In the genomic region with DNA sequence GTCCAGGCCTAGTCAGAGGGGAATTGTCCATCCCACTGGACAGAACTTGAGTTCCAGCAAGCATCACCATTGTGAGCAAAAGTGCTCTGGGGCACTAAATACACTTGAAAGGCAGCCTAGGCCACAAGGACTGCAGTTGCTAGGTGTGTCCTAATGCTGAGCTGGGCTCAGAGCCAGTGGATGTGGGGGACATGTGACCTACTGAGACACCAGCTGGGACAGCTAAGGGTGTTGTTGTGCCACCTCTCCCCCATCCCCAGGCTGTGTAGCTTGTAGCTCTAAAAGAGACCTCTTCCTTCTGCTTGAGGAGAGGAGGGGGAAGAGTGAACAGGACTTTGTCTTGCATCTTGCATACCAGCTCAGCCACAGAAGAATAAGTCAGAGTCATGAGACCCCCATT, we compare ENCODE assay signal across 18 cellular contexts.
DNase-seq lines count a peak whose midpoint lies in the region; ATAC-seq and TF ChIP-seq lines count a peak whose summit lies in the region.
"Had no signal": no experiment of that assay in that cellular context is flagged by ENCODE, and none has a peak within 500 bp of the region (broad histone marks: within the 10 kb centered on the region; RNA-seq: fewer than 3 reads in every experiment).

No MANE protein-coding gene starts in this region.

- no peaks in the 10 kb centered on the region for H3K27me3 ChIP-seq in left ventricle myocardium inferior (ENCODE audit: low read depth)
- H3K27me3 ChIP-seq in uterus = no peaks in the 10 kb centered on the region
- H3K27me3 ChIP-seq: upper lobe of right lung had no signal

- H3K4me3 ChIP-seq in left ventricle myocardium inferior (no peak overlapping the region), uterus (no peak overlapping the region)
- H3K4me3 ChIP-seq: PC-9, upper lobe of right lung had no signal

- TF ChIP-seq POLR2A in uterus (IDR thresholded peaks at IDR 0.05) = no peak

- ATAC-seq in Right ventricle myocardium superior (ENCODE audit: poor library complexity) (peak; percentile 38), HG03469 (IDR thresholded peaks at IDR 0.05; ENCODE audit: unreplicated experiment) (no peak)
- ATAC-seq: activated naive CD8-positive, alpha-beta T cell treated with anti-CD3 and anti-CD28 coated beads, Interleukin-2, amount 50 U/mL, for 24 hours; SK-N-SH treated with all-trans-retinoic acid at 6 μM for 48 hours; upper lobe of right lung had no signal

- intact Hi-C loops in Right ventricle myocardium superior (cut with DNase I) (no loop called here), left ventricle myocardium inferior (cut with micrococcal nuclease) (no loop called here), uterus (cut with DNase I; ENCODE audit: low total_unique reads) (no loop called here)

- H3K4me1 ChIP-seq in left ventricle myocardium inferior = no peaks in the 10 kb centered on the region
- no peaks in the 10 kb centered on the region for H3K4me1 ChIP-seq in uterus
- H3K4me1 ChIP-seq: upper lobe of right lung had no signal

- H3K9me3 ChIP-seq in left ventricle myocardium inferior (replicated peaks) = peaks cover 8% of the 10 kb centered on the region
- H3K9me3 ChIP-seq in uterus = no peaks in the 10 kb centered on the region
- H3K9me3 ChIP-seq: upper lobe of right lung had no signal

- H3K27ac ChIP-seq in left ventricle myocardium inferior (replicated peaks) = no peak overlapping the region
- no peak overlapping the region for H3K27ac ChIP-seq in uterus
- H3K27ac ChIP-seq: PC-9, upper lobe of right lung had no signal

- DNase-seq in Right ventricle myocardium superior (no peak), left ventricle myocardium inferior (no peak), NCI-H524 (lab: John Stamatoyannopoulos, UW) (peak; percentile 87 to 94), foreskin melanocyte (peak; percentile 9), NCI-H187 treated with DMSO at 0.1 percent for 48 hours (lab: John Stamatoyannopoulos, UW) (no peak), uterus (no peak)
- DNase-seq: activated naive CD8-positive, alpha-beta T cell treated with anti-CD3 and anti-CD28 coated beads, Interleukin-2, amount 50 U/mL, for 24 hours; CD4-positive, alpha-beta T cell; EL; H9; IMR-90; NCI-H446 treated with DMSO at 0.1 percent for 48 hours; PC-9; stimulated activated CD4-positive, alpha-beta T cell treated with anti-CD3 and anti-CD28 coated beads, Interleukin-2, amount 100 ng/mL, for 24 hours; T1000; upper lobe of right lung had no signal

- H3K36me3 ChIP-seq in left ventricle myocardium inferior (no peaks in the 10 kb centered on the region), uterus (no peaks in the 10 kb centered on the region)
- H3K36me3 ChIP-seq: upper lobe of right lung had no signal

- TF ChIP-seq CTCF in left ventricle myocardium inferior (IDR thresholded peaks at IDR 0.05; ENCODE audit: borderline replicate concordance) = no peak
- TF ChIP-seq CTCF in uterus (IDR thresholded peaks at IDR 0.05) = no peak

Comparison
In these comparisons a context has a peak if more than half of its experiments do, and no peak if none do; other contexts are left out.
1. DNase-seq: peak in NCI-H524 (2 of 2) and foreskin melanocyte (single experiment); none in Right ventricle myocardium superior (single experiment), left ventricle myocardium inferior (single experiment), NCI-H187 treated with DMSO at 0.1 percent for 48 hours (single experiment) and uterus (0 of 2).